ENCODE assay signal across 16 cellular contexts in the genomic region with DNA sequence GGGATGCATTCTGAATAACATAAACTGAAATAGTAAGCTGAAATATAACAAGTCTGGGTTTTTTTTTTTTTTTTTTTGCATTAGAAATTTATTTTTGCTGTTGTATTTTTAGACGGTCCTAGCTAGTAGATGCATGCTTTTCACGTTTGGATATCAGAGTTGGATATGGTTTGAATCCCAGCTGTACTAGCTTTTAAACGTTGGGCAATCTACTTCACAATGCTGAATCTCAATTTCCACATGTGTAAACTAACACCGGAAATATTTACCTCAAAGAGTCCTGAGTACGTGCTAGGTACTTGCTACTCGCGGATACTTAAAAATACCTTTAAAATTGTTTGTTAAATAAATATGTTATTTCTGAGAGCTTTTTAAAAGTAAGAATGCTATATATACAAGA.
DNase-seq lines count a peak whose midpoint lies in the region; ATAC-seq and TF ChIP-seq lines count a peak whose summit lies in the region.
"Had no signal": no experiment of that assay in that cellular context is flagged by ENCODE, and none has a peak within 500 bp of the region (broad histone marks: within the 10 kb centered on the region; RNA-seq: fewer than 3 reads in every experiment).

No MANE protein-coding gene starts in this region.

- no peaks in the 10 kb centered on the region for H3F3A ChIP-seq in PC-3 (ENCODE audit: low read length, unreplicated experiment)

- no peak for TF ChIP-seq CTCF in A673 (conservative IDR thresholded peaks at IDR 0.05; ENCODE audit: low read depth, low read length)
- no peak for TF ChIP-seq CTCF in PC-3 (conservative IDR thresholded peaks at IDR 0.05; ENCODE audit: low read depth, low read length)
- TF ChIP-seq CTCF in fibroblast of mammary gland (conservative IDR thresholded peaks at IDR 0.05; ENCODE audit: control insufficient read depth, insufficient read depth, low read depth, low read length), result no peak
- TF ChIP-seq CTCF in osteoblast (IDR thresholded peaks at IDR 0.05; ENCODE audit: extremely low read depth, low read depth, low read length), result no peak

- H3K36me3 Mint-ChIP-seq in CD4-positive, alpha-beta memory T cell, result peaks cover 2 to 4% of the 10 kb centered on the region in 2 donors
- H3K36me3 Mint-ChIP-seq: activated naive CD4-positive, alpha-beta T cell treated with anti-CD3 and anti-CD28 coated beads, Interleukin-2, amount 50 U/mL, for 72 hours; WTC11 had no signal

- H3K27me3 Mint-ChIP-seq in CD4-positive, alpha-beta memory T cell, result no peaks in the 10 kb centered on the region
- H3K27me3 Mint-ChIP-seq: type B pancreatic cell had no signal

- CTCF ChIA-PET in A673 (lab: Charles Lee) (no interaction called here), PC-3 (lab: Charles Lee) (no interaction called here)
- CTCF ChIA-PET in CD4-positive, alpha-beta memory T cell (lab: Charles Lee; ENCODE audit: partially characterized antibody), result interaction anchor here (0.7 to 6.0 kb wide), 7 partner anchors 14 to 391 kb away, joined by 3 to 54 read pairs (median 3); no protein-coding TSS in a partner anchor

- no peak for ATAC-seq in PC-3
- no peak for ATAC-seq in HG03045 (IDR thresholded peaks at IDR 0.05; ENCODE audit: unreplicated experiment)
- no peak for ATAC-seq in GM21717 (IDR thresholded peaks at IDR 0.05; ENCODE audit: unreplicated experiment)
- ATAC-seq: WTC11 had no signal

- peaks cover 18% of the 10 kb centered on the region for H3K4me1 ChIP-seq in A673 (ENCODE audit: insufficient read depth, low read length, poor library complexity, severe bottlenecking)
- peaks cover 17% of the 10 kb centered on the region; the same call in 1 of the 2 replicates for H3K4me1 ChIP-seq in PC-3 (ENCODE audit: insufficient read depth, low read length)
- H3K4me1 ChIP-seq in osteoblast (ENCODE audit: insufficient read depth, low read length), result peaks cover 52% of the 10 kb centered on the region
- H3K4me1 ChIP-seq in CD4-positive, alpha-beta memory T cell (ENCODE audit: insufficient read depth, low read length), result peaks cover 17% of the 10 kb centered on the region

- H3K9me2 ChIP-seq in PC-3 (replicated peaks; ENCODE audit: low read length), result no peaks in the 10 kb centered on the region

- DNase-seq in A673 (ENCODE audit: low spot score), result no peak
- DNase-seq in PC-3, result no peak
- DNase-seq in fibroblast of mammary gland (ENCODE audit: low read depth), result peak; percentile 27
- DNase-seq in osteoblast (ENCODE audit: insufficient read length, low spot score, missing footprints), result no peak
- no peak for DNase-seq in NCI-H2029 (lab: John Stamatoyannopoulos, UW)
- no peak for DNase-seq in CD4-positive, alpha-beta memory T cell
- DNase-seq: DMS79 treated with DMSO at 0.1 percent for 48 hours, NCI-H1930, nephron progenitor cell, small intestine had no signal

- BruUV-seq in A673 (replicated peaks; lab: Mats Ljungman, UMichigan) (no TSS peak), PC-3 (replicated peaks; lab: Mats Ljungman, UMichigan) (no TSS peak)

- peaks cover 24 to 27% (median 26%) of the 10 kb centered on the region in 4 donors for H3K4me1 Mint-ChIP-seq in CD4-positive, alpha-beta memory T cell

- no peak overlapping the region for H2AFZ ChIP-seq in PC-3 (ENCODE audit: low read length)
- H2AFZ ChIP-seq in osteoblast (ENCODE audit: low read length), result no peak overlapping the region

- intact Hi-C loops in A673 (cut with micrococcal nuclease; ENCODE audit: unreplicated experiment), result loop anchor here (5.0 kb wide), 2 partner anchors 185 to 425 kb away; no protein-coding TSS in a partner anchor
- intact Hi-C loops in PC-3 (cut with micrococcal nuclease), result loop anchor here (5.0 to 10.0 kb wide), 2 partner anchors 185 to 428 kb away; no protein-coding TSS in a partner anchor
- intact Hi-C loops in CD4-positive, alpha-beta memory T cell (cut with micrococcal nuclease), result loop anchor here (5.0 kb wide), 1 partner anchor 745 kb away; no protein-coding TSS in a partner anchor

- H3K27me3 ChIP-seq in A673 (replicated peaks; ENCODE audit: insufficient read depth, low read depth, low read length, poor library complexity), result no peaks in the 10 kb centered on the region
- no peaks in the 10 kb centered on the region for H3K27me3 ChIP-seq in PC-3 (ENCODE audit: low read length)
- H3K27me3 ChIP-seq in osteoblast (ENCODE audit: insufficient read depth, low read length), result no peaks in the 10 kb centered on the region
- H3K27me3 ChIP-seq in CD4-positive, alpha-beta memory T cell (ENCODE audit: insufficient read depth, low read length), result no peaks in the 10 kb centered on the region

- no peak overlapping the region for H3K4me3 Mint-ChIP-seq in CD4-positive, alpha-beta memory T cell
- H3K4me3 Mint-ChIP-seq: nephron progenitor cell, type B pancreatic cell, WTC11 had no signal

- no peak overlapping the region for H3K27ac Mint-ChIP-seq in CD4-positive, alpha-beta memory T cell
- H3K27ac Mint-ChIP-seq: activated naive CD4-positive, alpha-beta T cell treated with anti-CD3 and anti-CD28 coated beads, Interleukin-2, amount 50 U/mL, for 72 hours; type B pancreatic cell had no signal

- no peaks in the 10 kb centered on the region for H3K9me3 ChIP-seq in A673 (ENCODE audit: low read depth, low read length, poor library complexity, severe bottlenecking)
- H3K9me3 ChIP-seq in PC-3 (ENCODE audit: low read length), result no peaks in the 10 kb centered on the region
- H3K9me3 ChIP-seq in osteoblast (ENCODE audit: low read depth, low read length), result no peaks in the 10 kb centered on the region
- no peaks in the 10 kb centered on the region for H3K9me3 ChIP-seq in CD4-positive, alpha-beta memory T cell (ENCODE audit: control insufficient read depth in 1 of 2, low read length in 2 of 2)

- H4K20me1 ChIP-seq in PC-3 (ENCODE audit: low read length) (no peaks in the 10 kb centered on the region), osteoblast (ENCODE audit: insufficient read depth, low read length) (no peaks in the 10 kb centered on the region)

- no peaks in the 10 kb centered on the region for H3K9me3 Mint-ChIP-seq in CD4-positive, alpha-beta memory T cell
- H3K9me3 Mint-ChIP-seq: activated naive CD4-positive, alpha-beta T cell treated with anti-CD3 and anti-CD28 coated beads, Interleukin-2, amount 50 U/mL, for 72 hours; nephron progenitor cell; type B pancreatic cell; WTC11 had no signal

- H3K36me3 ChIP-seq in A673 (ENCODE audit: insufficient read depth, low read length, poor library complexity, severe bottlenecking), result no peaks in the 10 kb centered on the region
- H3K36me3 ChIP-seq in PC-3 (ENCODE audit: low read depth, low read length), result no peaks in the 10 kb centered on the region
- H3K36me3 ChIP-seq in osteoblast (ENCODE audit: insufficient read depth, low read length), result no peaks in the 10 kb centered on the region
- no peaks in the 10 kb centered on the region for H3K36me3 ChIP-seq in CD4-positive, alpha-beta memory T cell (ENCODE audit: insufficient read depth, low read length)

- peak overlapping the region; percentile 3 for H3K4me3 ChIP-seq in A673 (ENCODE audit: low read depth, low read length, poor library complexity, severe bottlenecking)
- H3K4me3 ChIP-seq in PC-3 (ENCODE audit: low read length), result no peak overlapping the region
- H3K4me3 ChIP-seq in fibroblast of mammary gland (ENCODE audit: control insufficient read depth, low read depth, low read length), result peak overlapping the region; percentile 38
- H3K4me3 ChIP-seq in osteoblast (ENCODE audit: insufficient read depth, low read length), result peak overlapping the region; percentile 49
- H3K4me3 ChIP-seq in CD4-positive, alpha-beta memory T cell (ENCODE audit: low read length in 2 of 2), result no peak overlapping the region

- H3K79me2 ChIP-seq in PC-3 (ENCODE audit: low read length) (no peaks in the 10 kb centered on the region), osteoblast (ENCODE audit: insufficient read depth, low read length) (no peaks in the 10 kb centered on the region)

- POLR2A ChIA-PET in A673 (lab: Charles Lee; ENCODE audit: low non-redundant PET), result interaction anchor here (0.6 kb wide), 1 partner anchor 15 kb away, joined by 3 read pairs; no protein-coding TSS in a partner anchor
- POLR2A ChIA-PET in PC-3 (lab: Charles Lee; ENCODE audit: unreplicated experiment), result no interaction called here
- POLR2A ChIA-PET in CD4-positive, alpha-beta memory T cell (lab: Charles Lee; ENCODE audit: partially characterized antibody), result no interaction called here

- H3K27ac ChIP-seq in A673 (ENCODE audit: low read depth, low read length, poor library complexity, severe bottlenecking) (no peak overlapping the region), PC-3 (ENCODE audit: low read length) (no peak overlapping the region), osteoblast (ENCODE audit: low read depth, low read length) (peak overlapping the region; percentile 87)
- H3K27ac ChIP-seq in CD4-positive, alpha-beta memory T cell (ENCODE audit: low read depth, low read length), result no peak overlapping the region

- H3K4me2 ChIP-seq in PC-3 (ENCODE audit: low read length) (peak overlapping the region; percentile 23; the same call in 1 of the 2 replicates), osteoblast (ENCODE audit: insufficient read depth, low read length) (peak overlapping the region; percentile 74)

- no peak overlapping the region for H3K9ac ChIP-seq in PC-3 (ENCODE audit: low read length)
- H3K9ac ChIP-seq: KMS-11 had no signal

Comparison
In these comparisons a context has a peak if more than half of its experiments do, and no peak if none do; other contexts are left out.
1. H3K4me3 ChIP-seq: peak in A673 (single experiment), fibroblast of mammary gland (single experiment) and osteoblast (single experiment); none in PC-3 (single experiment) and CD4-positive, alpha-beta memory T cell (0 of 2).